1 cellular context compared by ENCODE assay signal in the genomic region with DNA sequence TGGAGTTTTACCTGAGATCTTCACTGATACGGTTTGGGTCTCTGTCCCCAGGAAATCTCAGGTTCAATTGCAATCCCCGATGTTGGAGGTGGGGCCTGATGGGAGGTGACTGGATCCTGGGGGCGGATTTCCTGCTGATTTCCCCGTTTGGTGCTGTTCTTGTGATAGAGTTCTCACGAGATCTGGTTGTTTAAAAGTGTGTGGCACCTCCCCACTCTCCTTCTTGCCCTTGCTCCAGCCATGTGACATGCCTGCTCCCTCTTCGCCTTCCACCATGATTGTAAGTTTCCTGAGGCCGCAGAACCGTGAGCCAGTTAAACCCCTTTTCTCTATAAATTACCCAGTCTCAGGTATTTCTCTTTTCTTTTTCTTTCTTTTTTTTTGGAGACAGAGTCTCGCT.
TF ChIP-seq lines count a peak whose summit lies in the region.

No MANE protein-coding gene starts in this region.

TF ChIP-seq in H1, 55 proteins besides CTCF, POLR2A, EP300 and RAD21:
- TF ChIP-seq, protein P1, sequence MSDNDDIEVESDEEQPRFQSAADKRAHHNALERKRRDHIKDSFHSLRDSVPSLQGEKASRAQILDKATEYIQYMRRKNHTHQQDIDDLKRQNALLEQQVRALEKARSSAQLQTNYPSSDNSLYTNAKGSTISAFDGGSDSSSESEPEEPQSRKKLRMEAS (IDR thresholded peaks at IDR 0.05): no peak
- TF ChIP-seq TAF7 (optimal IDR thresholded peaks at IDR 0.05; ENCODE audit: borderline replicate concordance, low read depth, low read length) (no peak), RFX5 (IDR thresholded peaks at IDR 0.05; ENCODE audit: borderline replicate concordance, low read depth, low read length) (no peak)
